Comparison of ENCODE assay signal across 9 cellular contexts in the genomic region with DNA sequence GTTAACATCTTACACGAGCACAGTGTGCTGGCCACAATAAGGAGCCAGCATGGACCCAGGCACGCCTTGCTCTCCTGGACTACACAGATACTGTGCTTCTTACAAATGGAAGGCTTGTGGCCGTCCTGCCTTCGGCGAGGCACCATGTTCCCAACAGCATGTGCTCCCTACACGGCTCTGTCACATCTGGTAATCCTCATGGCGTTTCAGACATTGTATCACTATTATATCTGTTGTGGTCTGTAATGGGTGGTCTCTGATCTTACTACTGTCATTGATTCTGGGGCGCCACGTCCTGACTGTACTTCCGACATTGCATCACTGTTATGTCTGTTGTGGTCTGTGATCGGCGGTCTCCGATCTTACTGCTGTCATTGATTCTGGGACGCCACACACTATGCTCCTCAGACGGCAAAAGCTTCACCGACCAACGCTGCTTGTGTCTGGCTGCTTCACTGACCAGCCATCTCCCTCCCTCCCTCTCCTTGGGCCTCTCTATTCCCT.
DNase-seq lines count a peak whose midpoint lies in the region; ATAC-seq, FAIRE-seq and TF ChIP-seq lines count a peak whose summit lies in the region.
"Had no signal": no experiment of that assay in that cellular context is flagged by ENCODE, and none has a peak within 500 bp of the region (broad histone marks: within the 10 kb centered on the region; RNA-seq: fewer than 3 reads in every experiment).

No MANE protein-coding gene starts in this region.

- no peak overlapping the region for H3K27ac ChIP-seq in RWPE2 (ENCODE audit: poor library complexity, severe bottlenecking)
- H3K27ac ChIP-seq in effector memory CD4-positive, alpha-beta T cell (ENCODE audit: insufficient read depth, low read length, poor library complexity, severe bottlenecking): peak overlapping the region; percentile 31
- H3K27ac ChIP-seq in neural progenitor cell: peak overlapping the region; percentile 15

- no peak for TF ChIP-seq CTCF in BJ (IDR thresholded peaks at IDR 0.05; ENCODE audit: insufficient read depth, low read depth, low read length)
- no peak for TF ChIP-seq CTCF in RWPE2 (IDR thresholded peaks at IDR 0.05; ENCODE audit: poor library complexity, severe bottlenecking)
- TF ChIP-seq CTCF in neural progenitor cell (IDR thresholded peaks at IDR 0.05): no peak

- peak overlapping the region; percentile 19 for H3K4me2 ChIP-seq in neural progenitor cell

- H3K4me1 ChIP-seq in RWPE2 (ENCODE audit: insufficient read depth, poor library complexity, severe bottlenecking) (no peaks in the 10 kb centered on the region), neural progenitor cell (peaks cover 15% of the 10 kb centered on the region)
- no peaks in the 10 kb centered on the region for H3K4me1 ChIP-seq in effector memory CD4-positive, alpha-beta T cell (ENCODE audit: control insufficient read depth, insufficient read depth, low read length, poor library complexity, severe bottlenecking)

- H3K27me3 Mint-ChIP-seq in neural progenitor cell (ENCODE audit: insufficient read depth, low read depth): peaks cover 4% of the 10 kb centered on the region

- H3K9me3 ChIP-seq in RWPE2 (ENCODE audit: severe bottlenecking) (no peaks in the 10 kb centered on the region), neural progenitor cell (ENCODE audit: low read depth) (no peaks in the 10 kb centered on the region)
- H3K9me3 ChIP-seq in effector memory CD4-positive, alpha-beta T cell (ENCODE audit: control insufficient read depth, low read length): no peaks in the 10 kb centered on the region

- CTCF ChIA-PET in BJ (lab: Yijun Ruan, JAX): no interaction called here

- no peak for TF ChIP-seq POLR2A in GM12892 (IDR thresholded peaks at IDR 0.05; ENCODE audit: low read depth, low read length)

- peaks cover 60% of the 10 kb centered on the region for H3K4me1 Mint-ChIP-seq in neural progenitor cell

- H3F3A ChIP-seq in neural progenitor cell (ENCODE audit: low read depth): peaks cover 11% of the 10 kb centered on the region

- H3K27ac Mint-ChIP-seq in neural progenitor cell: peak overlapping the region; percentile 20

- no peaks in the 10 kb centered on the region for H3K79me2 ChIP-seq in neural progenitor cell (ENCODE audit: low read depth)

- no peak for DNase-seq in BJ (ENCODE audit: low read depth)
- DNase-seq in RWPE2 (ENCODE audit: low spot score): peak; percentile 36
- DNase-seq in effector memory CD4-positive, alpha-beta T cell: peak in 1 of 3 donors; percentile 6
- DNase-seq in neural progenitor cell (ENCODE audit: low spot score): no peak
- DNase-seq in GM12892 (ENCODE audit: insufficient read length): no peak
- no peak for DNase-seq in NCI-H1092 (lab: John Stamatoyannopoulos, UW)
- DNase-seq in kidney tubule cell (ENCODE audit: low spot score): no peak
- DNase-seq: NCI-H1092 treated with DMSO at 0.1 percent for 48 hours had no signal

- H2AFZ ChIP-seq in neural progenitor cell (replicated peaks): no peak overlapping the region

- no peak for FAIRE-seq in GM12892 (lab: Jason Lieb, UNC)

- peaks cover 3% of the 10 kb centered on the region; the same call in 1 of the 2 replicates for H3K36me3 ChIP-seq in BJ (ENCODE audit: control insufficient read depth, insufficient read depth, low read length)
- H3K36me3 ChIP-seq in RWPE2 (ENCODE audit: low read depth): no peaks in the 10 kb centered on the region
- no peaks in the 10 kb centered on the region for H3K36me3 ChIP-seq in effector memory CD4-positive, alpha-beta T cell (ENCODE audit: control insufficient read depth, insufficient read depth, low read length)
- H3K36me3 ChIP-seq in neural progenitor cell: no peaks in the 10 kb centered on the region

- H3K36me3 Mint-ChIP-seq in neural progenitor cell: peaks cover 18% of the 10 kb centered on the region

- POLR2A ChIA-PET in BJ (lab: Charles Lee): no interaction called here

- H3K27me3 ChIP-seq in BJ (ENCODE audit: control insufficient read depth, insufficient read depth, low read length) (no peaks in the 10 kb centered on the region), RWPE2 (ENCODE audit: insufficient read depth, poor library complexity, severe bottlenecking) (no peaks in the 10 kb centered on the region), neural progenitor cell (no peaks in the 10 kb centered on the region)
- H3K27me3 ChIP-seq in effector memory CD4-positive, alpha-beta T cell (replicated peaks; ENCODE audit: control insufficient read depth, insufficient read depth, low read length, poor library complexity, severe bottlenecking): no peaks in the 10 kb centered on the region

- no peak overlapping the region for H3K4me3 Mint-ChIP-seq in neural progenitor cell

- H3K4me3 ChIP-seq in BJ (ENCODE audit: low read depth, low read length) (peak overlapping the region; percentile 18), RWPE2 (ENCODE audit: severe bottlenecking) (no peak overlapping the region), neural progenitor cell (no peak overlapping the region)
- peak overlapping the region; percentile 62 for H3K4me3 ChIP-seq in effector memory CD4-positive, alpha-beta T cell (ENCODE audit: insufficient read depth, low read depth, low read length, poor library complexity, severe bottlenecking)

- H3K9me3 Mint-ChIP-seq in neural progenitor cell: peaks cover 6% of the 10 kb centered on the region

- no peak overlapping the region for H3K9ac ChIP-seq in neural progenitor cell

- H4K20me1 ChIP-seq in neural progenitor cell (ENCODE audit: low read depth): no peaks in the 10 kb centered on the region

- ATAC-seq in RWPE2 (ENCODE audit: low read depth): no peak
- ATAC-seq in GM21576 (IDR thresholded peaks at IDR 0.05; ENCODE audit: unreplicated experiment): no peak

Comparison
In these comparisons a context has a peak if more than half of its experiments do, and no peak if none do; other contexts are left out.
1. H3K4me3 ChIP-seq: peak in BJ (single experiment) and effector memory CD4-positive, alpha-beta T cell (single experiment); none in RWPE2 (single experiment) and neural progenitor cell (single experiment).